ENCODE assay signal across 8 cellular contexts in genomic region chr17:59914274-59914854, GRCh38. TPM values are rescaled to one million over a fixed set of nuclear protein-coding genes. Genes with fewer than 3 reads are reported as not detected.
DNase-seq lines count a peak whose midpoint lies in the region; ATAC-seq, FAIRE-seq and TF ChIP-seq lines count a peak whose summit lies in the region.
"Had no signal": no experiment of that assay in that cellular context is flagged by ENCODE, and none has a peak within 500 bp of the region (broad histone marks: within the 10 kb centered on the region; RNA-seq: fewer than 3 reads in every experiment).

No MANE protein-coding gene starts in this region.

- TF ChIP-seq EP300 in H1 (IDR thresholded peaks at IDR 0.05; ENCODE audit: borderline replicate concordance in 1 of 2, low read depth in 2 of 2, low read length in 2 of 2): no peak

- no peaks in the 10 kb centered on the region for H3K9me3 ChIP-seq in DOHH2 (ENCODE audit: control insufficient read depth, insufficient read depth, low read length)
- H3K9me3 ChIP-seq in OCI-LY7 (ENCODE audit: low read length): no peaks in the 10 kb centered on the region
- no peaks in the 10 kb centered on the region for H3K9me3 ChIP-seq in H1 (ENCODE audit: insufficient read depth in 2 of 2, low read depth in 1 of 2, low read length in 1 of 2)
- no peaks in the 10 kb centered on the region for H3K9me3 ChIP-seq in naive thymus-derived CD4-positive, alpha-beta T cell (ENCODE audit: control insufficient read depth in 2 of 3, low read length in 3 of 3)

- H4K5ac ChIP-seq in H1 (ENCODE audit: insufficient read length, low read depth, low read length): no peak overlapping the region

- H2BK12ac ChIP-seq in H1 (ENCODE audit: low read depth, low read length): no peak overlapping the region

- H4K20me1 ChIP-seq in DOHH2 (ENCODE audit: control insufficient read depth, insufficient read depth, low read depth, low read length) (no peaks in the 10 kb centered on the region), OCI-LY7 (ENCODE audit: insufficient read depth, low read length) (no peaks in the 10 kb centered on the region), H1 (replicated peaks in 1 of 2; ENCODE audit: control insufficient read depth in 1 of 2, insufficient read depth in 2 of 2, low read length in 2 of 2) (no peaks in the 10 kb centered on the region)

- H3K4ac ChIP-seq in H1 (replicated peaks; ENCODE audit: insufficient read length, low read depth, low read length): no peak overlapping the region

- ATAC-seq in naive thymus-derived CD4-positive, alpha-beta T cell: peak; percentile 79
- no peak for ATAC-seq in HG03108 (IDR thresholded peaks at IDR 0.05; ENCODE audit: unreplicated experiment)

- H3K4me2 ChIP-seq in DOHH2 (ENCODE audit: low read length) (peak overlapping the region; percentile 15), OCI-LY7 (ENCODE audit: low read length) (no peak overlapping the region), H1 (ENCODE audit: insufficient read depth in 1 of 2, low read depth in 2 of 2, low read length in 2 of 2) (no peak overlapping the region)

- no peak overlapping the region for H3K14ac ChIP-seq in H1 (ENCODE audit: insufficient read length)

- no peak overlapping the region for H3K4me3 ChIP-seq in DOHH2 (ENCODE audit: low read length)
- H3K4me3 ChIP-seq in OCI-LY7 (ENCODE audit: low read depth, low read length, poor library complexity, severe bottlenecking): no peak overlapping the region
- H3K4me3 ChIP-seq in H1 (ENCODE audit: extremely low read depth in 1 of 4, insufficient read depth in 2 of 4, low read depth in 3 of 4, low read length in 4 of 4): no peak overlapping the region
- no peak overlapping the region for H3K4me3 ChIP-seq in naive thymus-derived CD4-positive, alpha-beta T cell (ENCODE audit: low read length)
- H3K4me3 ChIP-seq: skin epidermis had no signal

- no peaks in the 10 kb centered on the region for H3K9me3 Mint-ChIP-seq in naive thymus-derived CD4-positive, alpha-beta T cell

- POLR2A ChIA-PET in OCI-LY7 (lab: Charles Lee): interaction anchor here (0.9 to 1.8 kb wide), 3 partner anchors 10 to 125 kb away, joined by 3 read pairs; no protein-coding TSS in a partner anchor
- POLR2A ChIA-PET in H1 (lab: Charles Lee; ENCODE audit: partially characterized antibody): interaction anchor here (1.1 kb wide), 1 partner anchor 50 kb away, joined by 3 read pairs; the partner anchor contains the start of gene RNFT1
- POLR2A ChIA-PET in naive thymus-derived CD4-positive, alpha-beta T cell (lab: Charles Lee): no interaction called here

- peaks cover under 1 to 31% (median 16%) of the 10 kb centered on the region in 5 donors for H3K36me3 Mint-ChIP-seq in naive thymus-derived CD4-positive, alpha-beta T cell

- peaks cover 31% of the 10 kb centered on the region for H3F3A ChIP-seq in DOHH2 (ENCODE audit: control insufficient read depth, insufficient read depth)

- TF ChIP-seq POLR2A in H1 (IDR thresholded peaks at IDR 0.05; ENCODE audit: control extremely low read depth in 1 of 2, low read depth in 2 of 2, low read length in 2 of 2): no peak

- no peak overlapping the region for H4K91ac ChIP-seq in H1 (replicated peaks; ENCODE audit: insufficient read length, low read length)

- no peak overlapping the region for H3K18ac ChIP-seq in H1 (ENCODE audit: extremely low read depth, low read length)

- no peak overlapping the region for H3K23ac ChIP-seq in H1 (ENCODE audit: insufficient read length)

- no peak overlapping the region for H2BK15ac ChIP-seq in H1 (ENCODE audit: low read length)

- H3K27ac ChIP-seq in DOHH2 (ENCODE audit: low read depth, low read length) (peak overlapping the region; percentile 48), OCI-LY7 (ENCODE audit: low read depth, low read length, poor library complexity, severe bottlenecking) (no peak overlapping the region), H1 (ENCODE audit: low read depth, low read length) (no peak overlapping the region)
- H3K27ac ChIP-seq in naive thymus-derived CD4-positive, alpha-beta T cell (ENCODE audit: low read depth, low read length): no peak overlapping the region
- H3K27ac ChIP-seq: skin epidermis had no signal

- peaks cover 23% of the 10 kb centered on the region for H3K79me2 ChIP-seq in DOHH2 (ENCODE audit: control insufficient read depth, low read length)
- H3K79me2 ChIP-seq in OCI-LY7 (ENCODE audit: insufficient read depth, low read depth, low read length): 0 out of 2 replicates have a peak, but pooled peaks cover 3% of the 10 kb centered on the region
- no peaks in the 10 kb centered on the region for H3K79me2 ChIP-seq in H1 (ENCODE audit: control insufficient read depth in 1 of 2, insufficient read depth in 2 of 2, low read length in 2 of 2)

- no peak overlapping the region for H3K4me3 Mint-ChIP-seq in naive thymus-derived CD4-positive, alpha-beta T cell

- H3K4me1 ChIP-seq in DOHH2 (ENCODE audit: control insufficient read depth, low read length) (peaks cover 24% of the 10 kb centered on the region), OCI-LY7 (ENCODE audit: insufficient read depth, low read length, poor library complexity, severe bottlenecking) (no peaks in the 10 kb centered on the region), H1 (replicated peaks in 1 of 4; ENCODE audit: control insufficient read depth in 3 of 4, insufficient read depth in 4 of 4, low read length in 3 of 4) (no peaks in the 10 kb centered on the region)
- H3K4me1 ChIP-seq in naive thymus-derived CD4-positive, alpha-beta T cell (ENCODE audit: control insufficient read depth in 2 of 2, insufficient read depth in 2 of 2, low read length in 2 of 2): no peaks in the 10 kb centered on the region

- no peaks in the 10 kb centered on the region for H3K23me2 ChIP-seq in H1 (ENCODE audit: low read depth, low read length)

- no peaks in the 10 kb centered on the region for H3K9me2 ChIP-seq in DOHH2 (replicated peaks; ENCODE audit: control insufficient read depth, low read length)
- no peaks in the 10 kb centered on the region for H3K9me2 ChIP-seq in OCI-LY7 (ENCODE audit: insufficient read depth, low read length)

- BruUV-seq in OCI-LY7 (replicated peaks; lab: Mats Ljungman, UMichigan): no TSS peak

- H3K56ac ChIP-seq in H1 (replicated peaks; ENCODE audit: insufficient read length, low read depth, low read length): no peak overlapping the region

- H4K8ac ChIP-seq in H1 (ENCODE audit: extremely low read depth, insufficient read depth, low read length): no peak overlapping the region; the same call in 1 of the 2 replicates

- H3K79me1 ChIP-seq in H1 (ENCODE audit: low read depth, low read length): no peaks in the 10 kb centered on the region

- H3K4me1 Mint-ChIP-seq in naive thymus-derived CD4-positive, alpha-beta T cell: peaks cover 0 to 6% (median 3%) of the 10 kb centered on the region in 7 donors

- H3K9ac ChIP-seq in H1 (replicated peaks in 1 of 4; ENCODE audit: extremely low read depth in 1 of 4, low read depth in 3 of 4, low read length in 3 of 4): no peak overlapping the region

- 89% methylated on average over 1 of the region's 1 CpG; no CpG with 5 or more reads in 1 of the 2 experiments for WGBS in H1 (ENCODE audit: extremely low coverage in 1 of 2, insufficient coverage in 1 of 2, insufficient read length in 1 of 2, insufficient replicate concordance in 2 of 2, low coverage in 1 of 2, low lambda C conversion rate in 2 of 2, missing lambda C conversion rate in 1 of 2), 2 experiments

- peaks cover 53% of the 10 kb centered on the region for H3K36me3 ChIP-seq in DOHH2 (ENCODE audit: control insufficient read depth, low read length)
- peaks cover 74% of the 10 kb centered on the region for H3K36me3 ChIP-seq in OCI-LY7 (ENCODE audit: insufficient read depth, low read length)
- peaks cover 2 to 17% (median 13%) of the 10 kb centered on the region in 4 experiments; a peak in 6 of 8 replicates for H3K36me3 ChIP-seq in H1 (ENCODE audit: control insufficient read depth in 2 of 4, insufficient read depth in 4 of 4, low read length in 3 of 4)
- peaks cover 3 to 68% (median 19%) of the 10 kb centered on the region in 3 experiments for H3K36me3 ChIP-seq in naive thymus-derived CD4-positive, alpha-beta T cell (ENCODE audit: control insufficient read depth in 2 of 3, insufficient read depth in 3 of 3, low read length in 3 of 3)

- no peak overlapping the region for H2AK5ac ChIP-seq in H1 (ENCODE audit: low read depth, low read length)

- TF ChIP-seq CTCF in DOHH2 (IDR thresholded peaks at IDR 0.05; ENCODE audit: low read depth, low read length, poor library complexity, severe bottlenecking) (peak; percentile 51), OCI-LY7 (conservative IDR thresholded peaks at IDR 0.05; ENCODE audit: low read length) (peak; percentile 93), H1 (IDR thresholded peaks at IDR 0.05; ENCODE audit: control extremely low read depth in 1 of 3, insufficient read depth in 1 of 3, low read depth in 1 of 3, low read length in 3 of 3) (peak in 2 of 3 experiments; percentile 22 to 34; a peak in 2 of 4 replicates)

- FAIRE-seq in H1 (lab: Jason Lieb, UNC): no peak

- no peaks in the 10 kb centered on the region for H3K27me3 Mint-ChIP-seq in naive thymus-derived CD4-positive, alpha-beta T cell

- no peak overlapping the region for H3K27ac Mint-ChIP-seq in naive thymus-derived CD4-positive, alpha-beta T cell

- no peak overlapping the region for H2BK5ac ChIP-seq in H1 (ENCODE audit: low read depth, low read length)

- no peak overlapping the region for H2BK20ac ChIP-seq in H1 (ENCODE audit: low read length)

- no peak overlapping the region for H2BK120ac ChIP-seq in H1 (replicated peaks; ENCODE audit: low read depth, low read length)

- CTCF ChIA-PET in OCI-LY7 (lab: Charles Lee; ENCODE audit: unreplicated experiment) (interaction anchor here (0.6 kb wide), 1 partner anchor 119 kb away, joined by 3 read pairs; no protein-coding TSS in a partner anchor), H1 (lab: Charles Lee; ENCODE audit: partially characterized antibody) (interaction anchor here (0.6 to 2.7 kb wide), 25 partner anchors 9 to 646 kb away, joined by 3 to 22 read pairs (median 4); no protein-coding TSS in a partner anchor)
- CTCF ChIA-PET in naive thymus-derived CD4-positive, alpha-beta T cell (lab: Charles Lee): interaction anchor here (0.6 to 1.2 kb wide), 5 partner anchors 21 to 162 kb away, joined by 3 to 4 read pairs (median 4); partner anchors contain the start of genes RPS6KB1 and TUBD1

- no peaks in the 10 kb centered on the region for H3K27me3 ChIP-seq in DOHH2 (ENCODE audit: control insufficient read depth, low read length)
- no peaks in the 10 kb centered on the region for H3K27me3 ChIP-seq in H1 (replicated peaks in 1 of 4; ENCODE audit: control insufficient read depth in 3 of 4, extremely low read depth in 1 of 4, insufficient read depth in 3 of 4, low read length in 3 of 4)
- H3K27me3 ChIP-seq in naive thymus-derived CD4-positive, alpha-beta T cell (ENCODE audit: control insufficient read depth in 2 of 2, insufficient read depth in 2 of 2, low read length in 2 of 2): no peaks in the 10 kb centered on the region

- DNase-seq in HT-29 (ENCODE audit: low spot score) (peak; percentile 61), OCI-LY7 (ENCODE audit: low spot score) (peak; percentile 67), H1 (ENCODE audit: low read depth in 1 of 2, low spot score in 2 of 2) (no peak), nucleus accumbens (lab: John Stamatoyannopoulos, UW) (no peak)
- DNase-seq in naive thymus-derived CD4-positive, alpha-beta T cell: peak in 7 of 9 donors; percentile 12 to 55 (median 44)

- H2AFZ ChIP-seq in OCI-LY7 (ENCODE audit: low read length) (no peak overlapping the region), H1 (ENCODE audit: low read length) (no peak overlapping the region)

- peak; percentile 46 to 48 for TF ChIP-seq RAD21 in H1 (IDR thresholded peaks at IDR 0.05 in 1 of 2, conservative IDR thresholded peaks at IDR 0.05 in 1 of 2; ENCODE audit: low read depth in 2 of 2, low read length in 2 of 2)

- intact Hi-C loops in OCI-LY7 (cut with micrococcal nuclease; ENCODE audit: unreplicated experiment): loop anchor here (5.0 kb wide), 2 partner anchors 123 to 157 kb away; no protein-coding TSS in a partner anchor
- intact Hi-C loops in naive thymus-derived CD4-positive, alpha-beta T cell (cut with micrococcal nuclease): loop anchor here (1.0 to 10.0 kb wide), 3 partner anchors 123 to 190 kb away; no protein-coding TSS in a partner anchor

RNA-seq across cellular contexts. Expression of gene RPS6KB1, which starts 21.4 kb away (rescaled TPM):
- total RNA-seq in HT-29 (2014; rRNA removed; shearing (Covaris generic)): 18.8 and 21.5 TPM in 2 replicates
- total RNA-seq in OCI-LY7 (2014; rRNA removed; shearing (Covaris generic)): 31.1 and 43.7 TPM in 2 replicates
- total RNA-seq in OCI-LY7 (2022): 47.1 and 53.6 TPM in 2 replicates
- 25.5 and 28.4 TPM in 2 replicates for total RNA-seq in H1 (2021; fragmentation: NEBNext Ultra II Directional; extraction: Animal tissue kit (Norgen Biotek cat#: 25700))
- polyA plus RNA-seq in H1 (2011; rRNA removed): 2.1 and 3.4 TPM in 2 replicates
- polyA plus RNA-seq in H1 (2011; cell fraction: cytosol; rRNA removed): 4.1 TPM
- polyA plus RNA-seq in H1 (2011; cell fraction: nucleus; rRNA removed): 2.9 TPM
- 9.2 to 19.7 TPM (median 12.8 TPM) in 4 replicates for polyA plus RNA-seq in H1 (2012, experiment 1 of 2)
- 0.62 TPM for polyA plus RNA-seq in H1 (2012, experiment 2 of 2)
- polyA plus RNA-seq in H1 (2013, experiment 1 of 2): 8.7 TPM
- 8.7 TPM for polyA plus RNA-seq in H1 (2013, experiment 2 of 2)
- polyA minus RNA-seq in H1 (2011; rRNA and poly(A)+ RNA removed): 9.3 and 10.5 TPM in 2 replicates
- 10.7 TPM for polyA minus RNA-seq in H1 (2011; cell fraction: cytosol; rRNA and poly(A)+ RNA removed)
- polyA minus RNA-seq in H1 (2011; cell fraction: nucleus; rRNA and poly(A)+ RNA removed): 16.8 TPM
- 100 to 1,000 TPM in 1 of 5 experiments, 10 to 100 TPM in 4; 62.0 to 107 (median 71.5) TPM for total RNA-seq in naive thymus-derived CD4-positive, alpha-beta T cell
- polyA plus RNA-seq in naive thymus-derived CD4-positive, alpha-beta T cell: 10 to 100 TPM; 27.3 to 34.3 TPM

RNA-seq across cellular contexts. Expression of gene TUBD1, which starts 21.6 kb away (rescaled TPM):
- 3.3 and 3.5 TPM in 2 replicates for total RNA-seq in HT-29 (2014; rRNA removed; shearing (Covaris generic))
- total RNA-seq in OCI-LY7 (2014; rRNA removed; shearing (Covaris generic)): 8.6 and 11.5 TPM in 2 replicates
- 13.0 and 13.2 TPM in 2 replicates for total RNA-seq in OCI-LY7 (2022)
- 16.1 and 17.5 TPM in 2 replicates for total RNA-seq in H1 (2021; fragmentation: NEBNext Ultra II Directional; extraction: Animal tissue kit (Norgen Biotek cat#: 25700))
- 5.7 and 9.1 TPM in 2 replicates for polyA plus RNA-seq in H1 (2011; rRNA removed)
- polyA plus RNA-seq in H1 (2011; cell fraction: cytosol; rRNA removed): 7.3 TPM
- polyA plus RNA-seq in H1 (2011; cell fraction: nucleus; rRNA removed): 3.4 TPM
- polyA plus RNA-seq in H1 (2012, experiment 1 of 2): 11.2 to 22.7 TPM (median 15.5 TPM) in 4 replicates
- polyA plus RNA-seq in H1 (2012, experiment 2 of 2): 2.3 TPM
- polyA plus RNA-seq in H1 (2013, experiment 1 of 2): 11.9 TPM
- 12.3 TPM for polyA plus RNA-seq in H1 (2013, experiment 2 of 2)
- polyA minus RNA-seq in H1 (2011; rRNA and poly(A)+ RNA removed): 20.3 and 30.4 TPM in 2 replicates
- 11.9 TPM for polyA minus RNA-seq in H1 (2011; cell fraction: cytosol; rRNA and poly(A)+ RNA removed)
- polyA minus RNA-seq in H1 (2011; cell fraction: nucleus; rRNA and poly(A)+ RNA removed): 16.1 TPM
- total RNA-seq in naive thymus-derived CD4-positive, alpha-beta T cell: 10 to 100 TPM in 4 of 5 experiments, 1 to 10 TPM in 1; 8.2 to 42.1 (median 14.3) TPM
- 10 to 100 TPM; 25.5 to 31.9 TPM for polyA plus RNA-seq in naive thymus-derived CD4-positive, alpha-beta T cell

RNA-seq across cellular contexts. Expression of gene RNFT1, which starts 50.2 kb away (rescaled TPM):
- total RNA-seq in HT-29 (2014; rRNA removed; shearing (Covaris generic)): 18.9 and 27.9 TPM in 2 replicates
- 17.2 and 21.5 TPM in 2 replicates for total RNA-seq in OCI-LY7 (2014; rRNA removed; shearing (Covaris generic))
- total RNA-seq in OCI-LY7 (2022): 27.2 and 28.6 TPM in 2 replicates
- total RNA-seq in H1 (2021; fragmentation: NEBNext Ultra II Directional; extraction: Animal tissue kit (Norgen Biotek cat#: 25700)): 4.7 and 5.2 TPM in 2 replicates
- polyA plus RNA-seq in H1 (2011; rRNA removed): 2.6 and 3.0 TPM in 2 replicates
- polyA plus RNA-seq in H1 (2011; cell fraction: cytosol; rRNA removed): 4.3 TPM
- 6.8 TPM for polyA plus RNA-seq in H1 (2011; cell fraction: nucleus; rRNA removed)
- polyA plus RNA-seq in H1 (2012, experiment 1 of 2): 2.9 to 4.6 TPM (median 3.4 TPM) in 4 replicates
- 0.58 TPM for polyA plus RNA-seq in H1 (2012, experiment 2 of 2)
- polyA plus RNA-seq in H1 (2013, experiment 1 of 2): 6.0 TPM
- polyA plus RNA-seq in H1 (2013, experiment 2 of 2): 6.3 TPM
- polyA minus RNA-seq in H1 (2011; rRNA and poly(A)+ RNA removed): 7.6 and 7.8 TPM in 2 replicates
- polyA minus RNA-seq in H1 (2011; cell fraction: cytosol; rRNA and poly(A)+ RNA removed): 2.5 TPM
- polyA minus RNA-seq in H1 (2011; cell fraction: nucleus; rRNA and poly(A)+ RNA removed): 3.9 TPM
- total RNA-seq in naive thymus-derived CD4-positive, alpha-beta T cell: 10 to 100 TPM; 22.8 to 45.8 (median 33.1) TPM
- polyA plus RNA-seq in naive thymus-derived CD4-positive, alpha-beta T cell: 10 to 100 TPM; 26.3 to 31.6 TPM

Comparison
In these comparisons a context has a peak if more than half of its experiments do, and no peak if none do; other contexts are left out.
1. CTCF ChIP-seq: peak in every context shown above with its lines; median percentile 93 in OCI-LY7; 51 in DOHH2; 28 in H1.
2. DNase-seq: peak in HT-29 (single experiment), OCI-LY7 (single experiment) and naive thymus-derived CD4-positive, alpha-beta T cell (7 of 9); none in H1 (0 of 2) and nucleus accumbens (0 of 56).